8 cellular contexts compared by ENCODE assay signal in the genomic region with DNA sequence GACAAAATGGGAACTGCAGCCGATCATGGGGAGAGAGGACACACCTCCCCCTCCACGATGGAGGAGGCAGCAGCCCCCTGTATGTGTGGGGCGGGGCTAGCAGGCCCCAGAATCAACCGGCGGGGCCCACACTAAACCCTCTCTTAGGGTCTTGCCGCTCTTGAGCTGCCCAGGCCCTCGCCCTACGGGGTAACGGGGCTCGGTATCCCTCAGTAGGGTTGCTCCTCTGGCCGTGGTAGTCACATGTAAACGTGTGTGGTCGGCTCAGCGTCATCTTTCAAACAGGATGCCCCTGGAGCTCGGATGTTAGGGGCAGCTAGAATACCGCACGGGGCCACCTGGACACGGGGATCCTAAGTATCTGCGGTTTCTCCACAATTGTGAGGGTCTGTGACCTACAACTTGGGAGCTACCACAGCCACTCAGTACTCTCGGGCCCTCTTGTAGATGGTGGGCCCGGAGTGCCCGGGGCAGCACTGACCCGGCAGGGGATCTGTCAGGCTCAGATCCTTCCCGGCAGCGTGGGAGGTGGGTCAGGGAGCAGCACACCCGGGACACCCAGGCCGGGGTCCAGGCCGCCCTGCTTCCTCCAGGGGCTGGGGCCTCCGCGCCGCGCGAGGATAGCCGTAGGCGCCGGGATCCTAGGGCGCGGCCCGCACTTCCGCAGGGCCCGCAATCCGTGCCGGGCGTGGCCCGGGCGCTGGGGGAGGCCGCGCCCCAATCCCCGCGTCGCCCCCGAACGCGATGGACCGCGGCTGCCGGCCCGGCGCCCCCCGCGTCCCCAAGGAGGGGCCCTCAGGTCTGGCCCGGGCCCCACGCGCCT. TPM values are rescaled to one million over a fixed set of nuclear protein-coding genes. Genes with fewer than 3 reads are reported as not detected.
DNase-seq lines count a peak whose midpoint lies in the region; ATAC-seq and TF ChIP-seq lines count a peak whose summit lies in the region.

No MANE protein-coding gene starts in this region.

- H3K27ac ChIP-seq in caudate nucleus (ENCODE audit: low read depth, low read length) (peak overlapping the region; percentile 44), left lung (peak overlapping the region; percentile 97 to 98)

- ATAC-seq in HG02970 (IDR thresholded peaks at IDR 0.05; ENCODE audit: low FRiP score, unreplicated experiment) = peak; percentile 22
- ATAC-seq in left lung = peak; percentile 8
- peak; percentile 5 for ATAC-seq in stimulated activated naive CD8-positive, alpha-beta T cell treated with anti-CD3 and anti-CD28 coated beads, Interleukin-15, Interleukin-2, amounts not matched to agents 100 U/mL and 50 U/mL, for 24 hours

- intact Hi-C loops in left lung (cut with DNase I) = no loop called here

- peaks cover 18 to 66% of the 10 kb centered on the region in 2 donors for H3K4me1 ChIP-seq in left lung

- DNase-seq in NCI-H1417 (lab: John Stamatoyannopoulos, UW) (peak in 2 of 3 experiments; percentile 46 to 51), NCI-H1417 treated with DMSO at 0.1 percent for 48 hours (lab: John Stamatoyannopoulos, UW) (no peak), SK-N-DZ (ENCODE audit: low spot score) (peak; percentile 51), caudate nucleus (lab: John Stamatoyannopoulos, UW) (peak in 2 of 61 donors; percentile 10 to 29), left lung (peak; percentile 43 to 88), activated gamma-delta T cell treated with Interleukin-2 at 50 U/mL for 16 hours (no peak)
- peak; percentile 61 for DNase-seq in stimulated activated naive CD8-positive, alpha-beta T cell treated with anti-CD3 and anti-CD28 coated beads, Interleukin-15, Interleukin-2, amounts not matched to agents 100 U/mL and 50 U/mL, for 24 hours

- H3K4me3 ChIP-seq in left lung = peak overlapping the region; percentile 69 to 97

- TF ChIP-seq CTCF in left lung (IDR thresholded peaks at IDR 0.05) = no peak

- H3K9me3 ChIP-seq in left lung = no peaks in the 10 kb centered on the region

- H3K36me3 ChIP-seq in left lung = peaks cover 4 to 45% of the 10 kb centered on the region in 2 donors

- H3K27me3 ChIP-seq in left lung = no peaks in the 10 kb centered on the region

RNA-seq across cellular contexts. Expression of gene ARHGDIA, which starts 0.8 kb away (rescaled TPM):
- 156 and 163 TPM in 2 replicates for polyA plus RNA-seq in SK-N-DZ (2014; cell fraction: cytosol; rRNA removed)
- polyA plus RNA-seq in SK-N-DZ (2014; cell fraction: nucleus; rRNA removed) = 180 and 182 TPM in 2 replicates
- 100 to 1,000 TPM; 339 to 481 TPM for total RNA-seq in left lung

RNA-seq across cellular contexts. Expression of gene P4HB, which starts 10.0 kb away (rescaled TPM):
- 365 and 652 TPM in 2 replicates for polyA plus RNA-seq in SK-N-DZ (2014; cell fraction: cytosol; rRNA removed)
- 524 and 557 TPM in 2 replicates for polyA plus RNA-seq in SK-N-DZ (2014; cell fraction: nucleus; rRNA removed)
- 100 to 1,000 TPM; 851 to 935 TPM for total RNA-seq in left lung

RNA-seq across cellular contexts. Expression of gene ALYREF, which starts 21.0 kb away (rescaled TPM):
- 347 and 360 TPM in 2 replicates for polyA plus RNA-seq in SK-N-DZ (2014; cell fraction: cytosol; rRNA removed)
- 122 and 243 TPM in 2 replicates for polyA plus RNA-seq in SK-N-DZ (2014; cell fraction: nucleus; rRNA removed)
- 10 to 100 TPM; 42.7 to 69.7 TPM for total RNA-seq in left lung

RNA-seq across cellular contexts. Expression of gene ANAPC11, which starts 21.2 kb away (rescaled TPM):
- polyA plus RNA-seq in SK-N-DZ (2014; cell fraction: cytosol; rRNA removed) = 414 and 518 TPM in 2 replicates
- polyA plus RNA-seq in SK-N-DZ (2014; cell fraction: nucleus; rRNA removed) = 292 and 327 TPM in 2 replicates
- total RNA-seq in left lung = 100 to 1,000 TPM; 121 to 124 TPM

RNA-seq across cellular contexts. Expression of gene NPB, which starts 31.7 kb away (rescaled TPM):
- 3.0 and 13.2 TPM in 2 replicates for polyA plus RNA-seq in SK-N-DZ (2014; cell fraction: cytosol; rRNA removed)
- polyA plus RNA-seq in SK-N-DZ (2014; cell fraction: nucleus; rRNA removed) = 0.83 and 3.4 TPM in 2 replicates
- total RNA-seq in left lung = under 1 TPM; 0.26 to 0.60 TPM

Comparison
In these comparisons a context has a peak if more than half of its experiments do, and no peak if none do; other contexts are left out.
1. DNase-seq: peak in NCI-H1417 (2 of 3), SK-N-DZ (single experiment), left lung (2 of 2) and stimulated activated naive CD8-positive, alpha-beta T cell treated with anti-CD3 and anti-CD28 coated beads, Interleukin-15, Interleukin-2, amounts not matched to agents 100 U/mL and 50 U/mL, for 24 hours (single experiment); none in NCI-H1417 treated with DMSO at 0.1 percent for 48 hours (single experiment) and activated gamma-delta T cell treated with Interleukin-2 at 50 U/mL for 16 hours (single experiment).
2. Peak in every context shown above with its lines, with median percentiles within 50 percentile points of each other: ATAC-seq.